18 cellular contexts compared by ENCODE assay signal in the genomic region with DNA sequence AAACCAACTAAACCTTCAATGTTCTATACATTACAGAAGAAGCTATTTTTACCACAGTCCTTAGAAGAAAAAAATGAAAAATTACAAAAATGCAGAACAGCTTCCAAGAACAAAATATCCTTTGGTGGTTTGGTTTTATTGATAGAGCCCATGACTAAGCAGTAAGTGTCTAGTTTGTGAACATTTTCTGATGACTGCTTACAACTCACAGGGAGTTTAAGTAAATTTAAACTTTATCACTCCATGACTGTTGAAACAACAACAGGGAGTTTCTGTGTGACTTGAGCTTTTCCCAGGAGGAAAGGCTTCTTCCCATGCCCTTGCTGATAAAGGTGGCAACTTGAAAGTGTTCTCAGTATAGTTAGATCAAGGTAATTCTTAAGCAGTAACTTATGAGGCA. TPM values are rescaled to one million over a fixed set of nuclear protein-coding genes. Genes with fewer than 3 reads are reported as not detected.
DNase-seq lines count a peak whose midpoint lies in the region; ATAC-seq, FAIRE-seq and TF ChIP-seq lines count a peak whose summit lies in the region.
"Had no signal": no experiment of that assay in that cellular context is flagged by ENCODE, and none has a peak within 500 bp of the region (broad histone marks: within the 10 kb centered on the region; RNA-seq: fewer than 3 reads in every experiment).

No MANE protein-coding gene starts in this region.

- intact Hi-C loops in IMR-90 (cut with micrococcal nuclease), result no loop called here

- H3K36me3 ChIP-seq in IMR-90 (ENCODE audit: control insufficient read depth, insufficient read depth, low read length), result no peaks in the 10 kb centered on the region
- H3K36me3 ChIP-seq in keratinocyte (ENCODE audit: control insufficient read depth in 2 of 2, extremely low read depth in 1 of 2, insufficient read depth in 2 of 2, low read length in 2 of 2), result no peaks in the 10 kb centered on the region

- peak overlapping the region; percentile 59 for H2BK120ac ChIP-seq in IMR-90 (ENCODE audit: low read depth, low read length)

- no peaks in the 10 kb centered on the region for H3K27me3 ChIP-seq in AG04450 (ENCODE audit: control insufficient read depth, insufficient read depth, low read length)
- no peaks in the 10 kb centered on the region for H3K27me3 ChIP-seq in IMR-90 (ENCODE audit: control insufficient read depth, insufficient read depth, low read length)
- H3K27me3 ChIP-seq in keratinocyte (ENCODE audit: control insufficient read depth, extremely low read depth, insufficient read depth, low read length), result no peaks in the 10 kb centered on the region

- dilution Hi-C loops in IMR-90 (cut with HindIII; ENCODE audit: low sequenced_read_pairs, unreplicated experiment), result no loop called here
- dilution Hi-C loops in keratinocyte (cut with MboI; ENCODE audit: extremely low pct_ligation_motif_present, low sequenced_read_pairs), result no loop called here

- in situ Hi-C loops in IMR-90 (cut with MboI; ENCODE audit: low sequenced_read_pairs), result no loop called here

- H2BK5ac ChIP-seq in IMR-90 (ENCODE audit: low read depth, low read length, poor library complexity, severe bottlenecking), result no peak overlapping the region

- ATAC-seq in IMR-90 (ENCODE audit: low read depth), result peak; percentile 87
- no peak for ATAC-seq in HG03457 (IDR thresholded peaks at IDR 0.05; ENCODE audit: unreplicated experiment)
- ATAC-seq: SK-N-SH treated with all-trans-retinoic acid at 6 μM for 48 hours; stimulated activated effector memory CD8-positive, alpha-beta T cell treated with anti-CD3 and anti-CD28 coated beads, Interleukin-12 subunit alpha, Interleukin-12 subunit beta, amount 100 ng/mL, for 72 hours had no signal

- peak overlapping the region; percentile 13; the same call in 1 of the 2 replicates for H2AK5ac ChIP-seq in IMR-90 (ENCODE audit: low read depth, low read length)

- CTCF ChIA-PET in AG04450 (lab: Charles Lee) (interaction anchor here (0.9 kb wide), 1 partner anchor 60 kb away, joined by 3 read pairs; the partner anchor contains the start of gene CXCL3), IMR-90 (lab: Yijun Ruan, JAX) (interaction anchor here (0.5 kb wide), 1 partner anchor 51 kb away, joined by 3 read pairs; no protein-coding TSS in a partner anchor)

- H4K20me1 ChIP-seq in IMR-90 (ENCODE audit: insufficient read depth, low read length) (no peaks in the 10 kb centered on the region), keratinocyte (ENCODE audit: control insufficient read depth, extremely low read depth, insufficient read depth, low read length) (no peaks in the 10 kb centered on the region)

- no peak overlapping the region for H4K5ac ChIP-seq in IMR-90 (ENCODE audit: low read depth, low read length)

- no peak for TF ChIP-seq POLR2A in IMR-90 (IDR thresholded peaks at IDR 0.05; ENCODE audit: low read depth, low read length)

- H2BK15ac ChIP-seq in IMR-90 (ENCODE audit: low read depth, low read length), result no peak overlapping the region; the same call in 2 of the 3 replicates

- H3K9me1 ChIP-seq in IMR-90 (ENCODE audit: insufficient read depth, low read length) (peaks cover 6% of the 10 kb centered on the region), keratinocyte (ENCODE audit: control insufficient read depth, extremely low read depth, insufficient read depth, low read length) (no peaks in the 10 kb centered on the region)

- H3K79me2 ChIP-seq in keratinocyte (ENCODE audit: control insufficient read depth, insufficient read depth, low read length), result no peaks in the 10 kb centered on the region

- H2AFZ ChIP-seq in IMR-90 (replicated peaks; ENCODE audit: low read length, poor library complexity) (no peak overlapping the region), keratinocyte (ENCODE audit: control insufficient read depth, low read length) (peak overlapping the region; percentile 79)

- DNase-seq in AG04450 (ENCODE audit: low read depth, low spot score), result peak; percentile 47
- DNase-seq in IMR-90, result peak; percentile 93
- peak; percentile 20 for DNase-seq in brain pericyte (ENCODE audit: low read depth, low spot score)
- DNase-seq in keratinocyte (ENCODE audit: low read depth, low spot score), result no peak
- DNase-seq in NCI-H748 (lab: John Stamatoyannopoulos, UW; ENCODE audit: unreplicated experiment), result no peak
- DNase-seq in HuH-7.5 (ENCODE audit: low spot score), result no peak
- no peak for DNase-seq in KG1 (lab: John Stamatoyannopoulos, UW)
- DNase-seq: activated T-cell treated with anti-CD3 and anti-CD28 coated beads, Interleukin-2, amount 50 U/mL, for 1 hour; AML-193; DMS79; NCI-H1417; NCI-H748 treated with DMSO at 0.1 percent for 48 hours; stimulated activated CD4-positive, alpha-beta T cell treated with anti-CD3 and anti-CD28 coated beads, Interleukin-2, amount 100 ng/mL, for 24 hours had no signal

- no peak overlapping the region for H3K56ac ChIP-seq in IMR-90 (ENCODE audit: extremely low read depth, insufficient read depth, low read length)

- peak overlapping the region; percentile 11; the same call in 1 of the 2 replicates for H3K23ac ChIP-seq in IMR-90 (ENCODE audit: low read depth, low read length)

- no peak overlapping the region for H2AK9ac ChIP-seq in IMR-90 (replicated peaks; ENCODE audit: low read depth, low read length, poor library complexity)

- H4K91ac ChIP-seq in IMR-90 (ENCODE audit: insufficient read depth, low read depth, low read length), result 0 out of 2 replicates have a peak overlapping the region, but pooled peaks have one; percentile 2

- H3K18ac ChIP-seq in IMR-90 (ENCODE audit: low read depth, low read length), result peak overlapping the region; percentile 48; the same call in 1 of the 2 replicates

- peak overlapping the region; percentile 22 for H3K27ac ChIP-seq in AG04450 (ENCODE audit: low read depth, low read length)
- H3K27ac ChIP-seq in IMR-90 (ENCODE audit: insufficient read depth, low read length), result no peak overlapping the region
- H3K27ac ChIP-seq in keratinocyte (ENCODE audit: control insufficient read depth, insufficient read depth, low read length), result no peak overlapping the region

- H3K79me1 ChIP-seq in IMR-90 (ENCODE audit: low read depth in 1 of 2, low read length in 2 of 2), result no peaks in the 10 kb centered on the region

- H2BK20ac ChIP-seq in IMR-90 (ENCODE audit: low read depth, low read length), result peak overlapping the region; percentile 69

- BruUV-seq in IMR-90 (replicated peaks; lab: Mats Ljungman, UMichigan), result no TSS peak

- POLR2A ChIA-PET in AG04450 (lab: Yijun Ruan, JAX), result interaction anchor here (1.2 kb wide), 1 partner anchor 119 kb away, joined by 3 read pairs; no protein-coding TSS in a partner anchor
- POLR2A ChIA-PET in IMR-90 (lab: Charles Lee; ENCODE audit: unreplicated experiment), result no interaction called here

- H3K9me3 ChIP-seq in AG04450 (ENCODE audit: control insufficient read depth, insufficient read depth, low read length) (0 out of 2 replicates have a peak, but pooled peaks cover 5% of the 10 kb centered on the region), IMR-90 (ENCODE audit: control insufficient read depth, insufficient read depth, low read length) (0 out of 2 replicates have a peak, but pooled peaks cover 2% of the 10 kb centered on the region), keratinocyte (ENCODE audit: control insufficient read depth, low read depth, low read length) (no peaks in the 10 kb centered on the region)

- H3K9ac ChIP-seq in IMR-90 (ENCODE audit: low read depth, low read length) (no peak overlapping the region), keratinocyte (ENCODE audit: control insufficient read depth, extremely low read depth, insufficient read depth, low read length) (no peak overlapping the region)

- TF ChIP-seq CTCF in AG04450 (IDR thresholded peaks at IDR 0.05; ENCODE audit: low read depth, low read length) (no peak), IMR-90 (conservative IDR thresholded peaks at IDR 0.05; ENCODE audit: low read depth, low read length) (no peak), keratinocyte (optimal IDR thresholded peaks at IDR 0.05 in 1 of 3, IDR thresholded peaks at IDR 0.05 in 1 of 3, conservative IDR thresholded peaks at IDR 0.05 in 1 of 3; ENCODE audit: extremely low read depth in 1 of 3, insufficient read depth in 2 of 3, low read length in 3 of 3) (no peak)

- H3K4me2 ChIP-seq in IMR-90 (ENCODE audit: low read depth, low read length) (peak overlapping the region; percentile 65; the same call in 1 of the 2 replicates), keratinocyte (ENCODE audit: control insufficient read depth, extremely low read depth, insufficient read depth, low read depth, low read length) (peak overlapping the region; percentile 11)

- H3K4ac ChIP-seq in IMR-90 (ENCODE audit: low read depth, low read length), result peak overlapping the region; percentile 57; the same call in 1 of the 2 replicates

- TF ChIP-seq RAD21 in IMR-90 (IDR thresholded peaks at IDR 0.05; ENCODE audit: low read length), result no peak

- no peak for FAIRE-seq in keratinocyte (lab: Jason Lieb, UNC)

- no peak overlapping the region for H3K4me3 ChIP-seq in AG04450 (ENCODE audit: low read depth, low read length)
- no peak overlapping the region for H3K4me3 ChIP-seq in IMR-90 (ENCODE audit: insufficient read depth, low read depth, low read length)
- no peak overlapping the region for H3K4me3 ChIP-seq in keratinocyte (ENCODE audit: control insufficient read depth in 2 of 3, extremely low read depth in 1 of 3, insufficient read depth in 2 of 3, low read depth in 1 of 3, low read length in 3 of 3)

- H3K4me1 ChIP-seq in IMR-90 (ENCODE audit: control insufficient read depth, insufficient read depth, low read length), result peaks cover 8% of the 10 kb centered on the region
- peaks cover 7% of the 10 kb centered on the region for H3K4me1 ChIP-seq in keratinocyte (ENCODE audit: control insufficient read depth, extremely low read depth, insufficient read depth, low read length)

- peak overlapping the region; percentile 10; the same call in 1 of the 2 replicates for H3K14ac ChIP-seq in IMR-90 (replicated peaks; ENCODE audit: low read depth, low read length)

- peak overlapping the region in 1 of 2 experiments; percentile 24; a peak in 1 of 4 replicates for H4K8ac ChIP-seq in IMR-90 (ENCODE audit: low read depth in 2 of 2, low read length in 2 of 2)

RNA-seq across cellular contexts. Expression of gene PF4, which starts 2.9 kb away (rescaled TPM):
- polyA plus RNA-seq in AG04450 (2011; rRNA removed) (not detected in 2 replicates), IMR-90 (2012; rRNA removed) (not detected in 2 replicates), keratinocyte (0.16 TPM in 1 of 3 replicates, not detected in the others)
- polyA minus RNA-seq in AG04450 (2011; rRNA and poly(A)+ RNA removed), result not detected in 2 replicates
- total RNA-seq in IMR-90 (2012; rRNA removed), result not detected in 2 replicates
- not detected in 2 replicates for polyA plus RNA-seq in IMR-90 (2012; cell fraction: cytosol; rRNA removed)
- polyA plus RNA-seq in IMR-90 (2012; cell fraction: nucleus; rRNA removed; ENCODE audit: low replicate concordance), result not detected in 2 replicates
- polyA plus RNA-seq in keratinocyte (2011; ENCODE audit: low read depth), result not detected
- polyA plus RNA-seq in keratinocyte (2011; cell fraction: cytosol; rRNA removed), result 0.16 TPM in 1 of 2 replicates, not detected in the other
- not detected in 2 replicates for polyA plus RNA-seq in keratinocyte (2011; cell fraction: nucleus; rRNA removed)
- polyA plus RNA-seq in keratinocyte (2012; ENCODE audit: low replicate concordance), result not detected in 2 replicates
- not detected in 3 replicates for polyA minus RNA-seq in keratinocyte
- polyA minus RNA-seq in keratinocyte (2011; cell fraction: cytosol; rRNA and poly(A)+ RNA removed), result not detected
- not detected in 2 replicates for polyA minus RNA-seq in keratinocyte (2011; cell fraction: nucleus; rRNA and poly(A)+ RNA removed)

RNA-seq across cellular contexts. Expression of gene PPBP, which starts 9.1 kb away (rescaled TPM):
- polyA plus RNA-seq in AG04450 (2011; rRNA removed) (not detected in 2 replicates), IMR-90 (2012; rRNA removed) (not detected in 2 replicates), keratinocyte (0.42 to 1.0 TPM (median 0.68 TPM) in 3 replicates)
- not detected in 2 replicates for polyA minus RNA-seq in AG04450 (2011; rRNA and poly(A)+ RNA removed)
- total RNA-seq in IMR-90 (2012; rRNA removed), result not detected in 2 replicates
- polyA plus RNA-seq in IMR-90 (2012; cell fraction: cytosol; rRNA removed), result not detected in 2 replicates
- not detected in 2 replicates for polyA plus RNA-seq in IMR-90 (2012; cell fraction: nucleus; rRNA removed; ENCODE audit: low replicate concordance)
- polyA plus RNA-seq in keratinocyte (2011; ENCODE audit: low read depth), result not detected
- 0.57 and 0.91 TPM in 2 replicates for polyA plus RNA-seq in keratinocyte (2011; cell fraction: cytosol; rRNA removed)
- polyA plus RNA-seq in keratinocyte (2011; cell fraction: nucleus; rRNA removed), result 2.4 and 2.8 TPM in 2 replicates
- polyA plus RNA-seq in keratinocyte (2012; ENCODE audit: low replicate concordance), result not detected in 2 replicates
- polyA minus RNA-seq in keratinocyte, result 0.32 to 0.46 TPM in 2 of 3 replicates, not detected in the other
- not detected for polyA minus RNA-seq in keratinocyte (2011; cell fraction: cytosol; rRNA and poly(A)+ RNA removed)
- 1.9 TPM in 1 of 2 replicates, not detected in the other for polyA minus RNA-seq in keratinocyte (2011; cell fraction: nucleus; rRNA and poly(A)+ RNA removed)
- total RNA-seq: progenitor cell of endocrine pancreas had no signal

RNA-seq across cellular contexts. Expression of gene CXCL5, which starts 19.6 kb away (rescaled TPM):
- polyA plus RNA-seq in AG04450 (2011; rRNA removed) (0.36 and 0.69 TPM in 2 replicates), IMR-90 (2012; rRNA removed) (0.14 and 0.22 TPM in 2 replicates), keratinocyte (0.39 to 1.5 TPM (median 0.76 TPM) in 3 replicates)
- polyA minus RNA-seq in AG04450 (2011; rRNA and poly(A)+ RNA removed), result 0.22 TPM in 1 of 2 replicates, not detected in the other
- total RNA-seq in IMR-90 (2012; rRNA removed), result not detected in 2 replicates
- 0.11 and 0.18 TPM in 2 replicates for polyA plus RNA-seq in IMR-90 (2012; cell fraction: cytosol; rRNA removed)
- 0.04 and 0.05 TPM in 2 replicates for polyA plus RNA-seq in IMR-90 (2012; cell fraction: nucleus; rRNA removed; ENCODE audit: low replicate concordance)
- not detected for polyA plus RNA-seq in keratinocyte (2011; ENCODE audit: low read depth)
- 0.40 and 0.78 TPM in 2 replicates for polyA plus RNA-seq in keratinocyte (2011; cell fraction: cytosol; rRNA removed)
- 1.1 and 1.6 TPM in 2 replicates for polyA plus RNA-seq in keratinocyte (2011; cell fraction: nucleus; rRNA removed)
- polyA plus RNA-seq in keratinocyte (2012; ENCODE audit: low replicate concordance), result 2.1 TPM in 1 of 2 replicates, not detected in the other
- 0.10 to 0.13 TPM in 2 of 3 replicates, not detected in the other for polyA minus RNA-seq in keratinocyte
- polyA minus RNA-seq in keratinocyte (2011; cell fraction: cytosol; rRNA and poly(A)+ RNA removed), result not detected
- polyA minus RNA-seq in keratinocyte (2011; cell fraction: nucleus; rRNA and poly(A)+ RNA removed), result 0.42 and 0.78 TPM in 2 replicates

RNA-seq across cellular contexts. Expression of gene CXCL3, which starts 59.6 kb away (rescaled TPM):
- polyA plus RNA-seq in AG04450 (2011; rRNA removed), result 0.43 and 0.74 TPM in 2 replicates
- 0.39 and 0.46 TPM in 2 replicates for polyA minus RNA-seq in AG04450 (2011; rRNA and poly(A)+ RNA removed)
- total RNA-seq in IMR-90 (2012; rRNA removed), result 0.18 TPM in 1 of 2 replicates, not detected in the other
- polyA plus RNA-seq in IMR-90 (2012; rRNA removed), result 0.27 and 0.74 TPM in 2 replicates
- 0.17 and 0.76 TPM in 2 replicates for polyA plus RNA-seq in IMR-90 (2012; cell fraction: cytosol; rRNA removed)
- polyA plus RNA-seq in IMR-90 (2012; cell fraction: nucleus; rRNA removed; ENCODE audit: low replicate concordance), result 3.2 and 4.3 TPM in 2 replicates
- polyA plus RNA-seq in keratinocyte, result 2.9 to 10.8 TPM (median 6.3 TPM) in 3 replicates
- 0.50 TPM for polyA plus RNA-seq in keratinocyte (2011; ENCODE audit: low read depth)
- 5.6 and 7.3 TPM in 2 replicates for polyA plus RNA-seq in keratinocyte (2011; cell fraction: cytosol; rRNA removed)
- polyA plus RNA-seq in keratinocyte (2011; cell fraction: nucleus; rRNA removed), result 20.1 and 32.2 TPM in 2 replicates
- 0.68 and 5.8 TPM in 2 replicates for polyA plus RNA-seq in keratinocyte (2012; ENCODE audit: low replicate concordance)
- polyA minus RNA-seq in keratinocyte, result 0.59 to 2.2 TPM (median 1.0 TPM) in 3 replicates
- polyA minus RNA-seq in keratinocyte (2011; cell fraction: cytosol; rRNA and poly(A)+ RNA removed), result 1.9 TPM
- 5.5 and 5.7 TPM in 2 replicates for polyA minus RNA-seq in keratinocyte (2011; cell fraction: nucleus; rRNA and poly(A)+ RNA removed)
- total RNA-seq: urinary bladder had no signal

Comparison
In these comparisons a context has a peak if more than half of its experiments do, and no peak if none do; other contexts are left out.
1. DNase-seq: peak in AG04450 (single experiment), IMR-90 (single experiment) and brain pericyte (single experiment); none in keratinocyte (single experiment), NCI-H748 (single experiment), HuH-7.5 (single experiment) and KG1 (single experiment).